Comparison of ENCODE assay signal across 1 cellular context in genomic region chr12:65778268-65779090, GRCh38.
TF ChIP-seq lines count a peak whose summit lies in the region.

No MANE protein-coding gene starts in this region.

TF ChIP-seq in IMR-90, 13 proteins besides CTCF, POLR2A, EP300 and RAD21:
- no peak for TF ChIP-seq MAFK (IDR thresholded peaks at IDR 0.05; ENCODE audit: low read depth, low read length)
- no peak for TF ChIP-seq MAZ (IDR thresholded peaks at IDR 0.05; ENCODE audit: borderline replicate concordance, low read depth, low read length)
- TF ChIP-seq MXI1 (IDR thresholded peaks at IDR 0.05; ENCODE audit: borderline replicate concordance, low read depth, low read length): no peak
- no peak for TF ChIP-seq CHD1 (IDR thresholded peaks at IDR 0.05; ENCODE audit: low read depth, low read length)
- TF ChIP-seq FOS (IDR thresholded peaks at IDR 0.05; ENCODE audit: low read depth, low read length): no peak
- no peak for TF ChIP-seq ELK1 (IDR thresholded peaks at IDR 0.05; ENCODE audit: borderline replicate concordance, low read depth, low read length)
- TF ChIP-seq CEBPB (IDR thresholded peaks at IDR 0.05; ENCODE audit: low read depth, low read length): no peak
- TF ChIP-seq BHLHE40 (IDR thresholded peaks at IDR 0.05; ENCODE audit: low read depth, low read length): no peak
- no peak for TF ChIP-seq RCOR1 (IDR thresholded peaks at IDR 0.05; ENCODE audit: insufficient replicate concordance, low read length)
- TF ChIP-seq SMC3 (IDR thresholded peaks at IDR 0.05; ENCODE audit: low read depth, low read length): no peak
- TF ChIP-seq USF2 (IDR thresholded peaks at IDR 0.05; ENCODE audit: low read depth, low read length): no peak
- TF ChIP-seq NFE2L2 (IDR thresholded peaks at IDR 0.05; ENCODE audit: low read depth, low read length): no peak
- no peak for TF ChIP-seq RFX5 (IDR thresholded peaks at IDR 0.05; ENCODE audit: low read depth, low read length)
